Comparison of ENCODE assay signal across 8 cellular contexts in the genomic region with DNA sequence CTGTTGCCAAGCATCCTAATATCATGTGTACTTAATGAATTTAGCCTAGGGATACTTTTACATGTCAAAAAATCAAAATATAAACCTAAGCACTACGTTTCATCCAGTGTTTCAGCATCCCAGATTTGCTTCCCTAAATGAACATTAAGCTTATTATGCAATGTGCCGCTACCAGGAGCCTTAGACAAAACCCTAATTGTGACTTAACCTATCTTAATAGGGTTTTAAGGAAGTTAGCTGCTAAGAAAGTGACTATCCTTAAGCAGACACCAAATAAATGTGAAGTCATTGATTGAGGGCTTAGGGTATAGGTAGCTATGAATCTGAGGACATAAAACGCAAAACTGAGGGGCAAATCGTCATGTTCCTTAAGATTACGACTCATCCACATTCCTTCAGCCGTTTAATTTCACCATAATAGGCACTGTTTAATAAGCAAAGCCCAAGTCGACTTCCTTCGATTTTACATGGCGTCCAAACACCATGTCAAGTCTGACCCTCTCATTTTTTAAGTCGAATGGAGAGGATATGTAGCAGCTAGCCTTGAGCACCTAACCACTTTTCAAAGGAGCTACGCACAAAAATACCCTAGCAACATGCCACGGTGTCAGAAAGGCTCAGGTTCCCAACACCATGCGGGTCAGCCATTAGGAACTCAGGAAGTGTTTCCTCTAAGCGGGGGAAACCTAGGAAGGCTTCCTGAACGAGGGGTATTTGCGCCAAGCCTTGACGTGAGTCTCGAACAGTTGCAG. TPM values are rescaled to one million over a fixed set of nuclear protein-coding genes. Genes with fewer than 3 reads are reported as not detected.
DNase-seq lines count a peak whose midpoint lies in the region; ATAC-seq and TF ChIP-seq lines count a peak whose summit lies in the region.

No MANE protein-coding gene starts in this region.

- H3K36me3 Mint-ChIP-seq in activated T-cell treated with anti-CD3 and anti-CD28 coated beads, Interleukin-2, amount 50 U/mL, for 24 hours (ENCODE audit: low read depth) = peaks cover 66% of the 10 kb centered on the region
- peaks cover 56% of the 10 kb centered on the region for H3K36me3 Mint-ChIP-seq in dendritic cell treated with granulocyte-macrophage colony-stimulating factor and Interleukin-4, amounts not matched to agents 40 ng/mL and 50 ng/mL, for 4 days (ENCODE audit: low read depth)
- no peaks in the 10 kb centered on the region for H3K36me3 Mint-ChIP-seq in naive B cell

- peak overlapping the region; percentile 100 for H3K4me3 Mint-ChIP-seq in activated T-cell treated with anti-CD3 and anti-CD28 coated beads, Interleukin-2, amount 50 U/mL, for 24 hours
- peak overlapping the region; percentile 100 for H3K4me3 Mint-ChIP-seq in dendritic cell treated with granulocyte-macrophage colony-stimulating factor and Interleukin-4, amounts not matched to agents 40 ng/mL and 50 ng/mL, for 4 days
- peak overlapping the region; percentile 85 to 100 (median 99) for H3K4me3 Mint-ChIP-seq in naive B cell

- peaks cover 47% of the 10 kb centered on the region for H3K79me2 ChIP-seq in OCI-LY1 (ENCODE audit: insufficient read depth, low read length)

- H4K20me1 ChIP-seq in OCI-LY1 (ENCODE audit: insufficient read depth, low read length) = no peaks in the 10 kb centered on the region

- ATAC-seq in naive B cell (ENCODE audit: low read depth in 2 of 2) (no peak), HG03342 (IDR thresholded peaks at IDR 0.05; ENCODE audit: unreplicated experiment) (no peak)

- H3K27ac ChIP-seq in OCI-LY1 (ENCODE audit: low read depth, low read length, poor library complexity, severe bottlenecking) = peak overlapping the region; percentile 6

- H3F3A ChIP-seq in OCI-LY1 (ENCODE audit: insufficient read depth, low read length) = no peaks in the 10 kb centered on the region

- H3K9me2 ChIP-seq in OCI-LY1 (ENCODE audit: low read depth, low read length) = no peaks in the 10 kb centered on the region

- intact Hi-C loops in dendritic cell treated with granulocyte-macrophage colony-stimulating factor and Interleukin-4, amounts not matched to agents 40 ng/mL and 50 ng/mL, for 4 days (cut with micrococcal nuclease) = loop anchor here (2.0 kb wide), 1 partner anchor 42 kb away; a partner anchor contains a TSS

- peaks cover 62% of the 10 kb centered on the region for H3K4me1 ChIP-seq in OCI-LY1 (ENCODE audit: insufficient read depth, low read length, severe bottlenecking)

- H3K4me1 Mint-ChIP-seq in activated T-cell treated with anti-CD3 and anti-CD28 coated beads, Interleukin-2, amount 50 U/mL, for 24 hours (ENCODE audit: low read depth) = peaks cover 74% of the 10 kb centered on the region
- peaks cover 73% of the 10 kb centered on the region for H3K4me1 Mint-ChIP-seq in dendritic cell treated with granulocyte-macrophage colony-stimulating factor and Interleukin-4, amounts not matched to agents 40 ng/mL and 50 ng/mL, for 4 days (ENCODE audit: low read depth)
- H3K4me1 Mint-ChIP-seq in naive B cell = peaks cover 68 to 74% (median 74%) of the 10 kb centered on the region in 3 donors

- H3K4me3 ChIP-seq in OCI-LY1 (ENCODE audit: low read depth, low read length, poor library complexity, severe bottlenecking) = peak overlapping the region; percentile 86

- TF ChIP-seq CTCF in OCI-LY1 (IDR thresholded peaks at IDR 0.05; ENCODE audit: low read length) = no peak

- peak overlapping the region; percentile 100 for H3K27ac Mint-ChIP-seq in activated T-cell treated with anti-CD3 and anti-CD28 coated beads, Interleukin-2, amount 50 U/mL, for 24 hours
- peak overlapping the region; percentile 100 for H3K27ac Mint-ChIP-seq in dendritic cell treated with granulocyte-macrophage colony-stimulating factor and Interleukin-4, amounts not matched to agents 40 ng/mL and 50 ng/mL, for 4 days
- peak overlapping the region; percentile 76 to 100 (median 92) for H3K27ac Mint-ChIP-seq in naive B cell

- H3K9me3 Mint-ChIP-seq in activated T-cell treated with anti-CD3 and anti-CD28 coated beads, Interleukin-2, amount 50 U/mL, for 24 hours = no peaks in the 10 kb centered on the region
- no peaks in the 10 kb centered on the region for H3K9me3 Mint-ChIP-seq in dendritic cell treated with granulocyte-macrophage colony-stimulating factor and Interleukin-4, amounts not matched to agents 40 ng/mL and 50 ng/mL, for 4 days
- peaks cover 0 to 2% (median 0%) of the 10 kb centered on the region in 7 donors for H3K9me3 Mint-ChIP-seq in naive B cell

- H3K9ac ChIP-seq in OCI-LY1 (ENCODE audit: low read length) = peak overlapping the region; percentile 92

- no peaks in the 10 kb centered on the region for H3K9me3 ChIP-seq in OCI-LY1 (ENCODE audit: low read length)

- no peak for DNase-seq in activated T-cell treated with anti-CD3 and anti-CD28 coated beads, Interleukin-2, amount 50 U/mL, for 24 hours
- DNase-seq in activated T-cell treated with anti-CD3 and anti-CD28 coated beads, Interleukin-2, amount 50 U/mL, for 48 hours = no peak
- DNase-seq in naive B cell (peak; percentile 16), UCSD-AML1 (lab: John Stamatoyannopoulos, UW; ENCODE audit: unreplicated experiment) (no peak), NCI-H128 (lab: John Stamatoyannopoulos, UW; ENCODE audit: unreplicated experiment) (no peak)

- H3K27me3 Mint-ChIP-seq in activated T-cell treated with anti-CD3 and anti-CD28 coated beads, Interleukin-2, amount 50 U/mL, for 24 hours = no peaks in the 10 kb centered on the region
- H3K27me3 Mint-ChIP-seq in dendritic cell treated with granulocyte-macrophage colony-stimulating factor and Interleukin-4, amounts not matched to agents 40 ng/mL and 50 ng/mL, for 4 days = no peaks in the 10 kb centered on the region
- H3K27me3 Mint-ChIP-seq in naive B cell = no peaks in the 10 kb centered on the region

- peaks cover 12% of the 10 kb centered on the region; the same call in 1 of the 2 replicates for H3K36me3 ChIP-seq in OCI-LY1 (ENCODE audit: insufficient read depth, low read length)

- H2AFZ ChIP-seq in OCI-LY1 (ENCODE audit: low read length) = no peak overlapping the region

- H3K27me3 ChIP-seq in OCI-LY1 (ENCODE audit: insufficient read depth, low read length) = no peaks in the 10 kb centered on the region

- peak overlapping the region; percentile 89 for H3K4me2 ChIP-seq in OCI-LY1 (ENCODE audit: low read length)

RNA-seq across cellular contexts. Expression of a gene that starts 1.1 kb away (rescaled TPM):
- 10 to 100 TPM in 5 of 6 donors, 1 to 10 TPM in 1; 10.0 to 54.7 (median 28.7) TPM for polyA plus RNA-seq in naive B cell (ENCODE audit: low read depth in 6 of 6)

RNA-seq across cellular contexts. Expression of a gene that starts 1.4 kb away (rescaled TPM):
- polyA plus RNA-seq in naive B cell (ENCODE audit: low read depth in 6 of 6) = 100 to 1,000 TPM in 5 of 6 donors, 10 to 100 TPM in 1; 91.6 to 177 (median 125) TPM

RNA-seq across cellular contexts. Expression of a gene that starts 41.7 kb away (rescaled TPM):
- polyA plus RNA-seq in naive B cell (ENCODE audit: low read depth in 6 of 6) = 10 to 100 TPM; 24.4 to 35.6 (median 29.5) TPM
